ENCODE assay signal across 10 cellular contexts in genomic region chr15:57551717-57552677, GRCh38. TPM values are rescaled to one million over a fixed set of nuclear protein-coding genes. Genes with fewer than 3 reads are reported as not detected.
A peak's percentile ranks its signal among the peaks of the same experiment; 100 is the strongest.
DNase-seq lines count a peak whose midpoint lies in the region; ATAC-seq and TF ChIP-seq lines count a peak whose summit lies in the region.
"Had no signal": no experiment of that assay in that cellular context is flagged by ENCODE, and none has a peak within 500 bp of the region (broad histone marks: within the 10 kb centered on the region; RNA-seq: fewer than 3 reads in every experiment).

No MANE protein-coding gene starts in this region.

- H3K36me3 Mint-ChIP-seq in WTC11 = peaks cover 44% of the 10 kb centered on the region
- no peaks in the 10 kb centered on the region for H3K36me3 Mint-ChIP-seq in CD8-positive, alpha-beta memory T cell

- H3K4me1 Mint-ChIP-seq in WTC11 = peaks cover 33% of the 10 kb centered on the region
- H3K4me1 Mint-ChIP-seq in CD8-positive, alpha-beta memory T cell = no peaks in the 10 kb centered on the region

- H3K4me1 ChIP-seq in HAP-1 (peaks cover 14% of the 10 kb centered on the region), right atrium auricular region (peaks cover 0 to 63% of the 10 kb centered on the region in 2 donors), sigmoid colon (peaks cover 0 to 18% (median 13%) of the 10 kb centered on the region in 4 donors)
- no peaks in the 10 kb centered on the region for H3K4me1 ChIP-seq in CD8-positive, alpha-beta memory T cell (ENCODE audit: insufficient read depth, low read length)

- in situ Hi-C loops in HAP-1 (cut with MboI; ENCODE audit: low sequenced_read_pairs) = loop anchor here (10.0 kb wide), 2 partner anchors 523 to 633 kb away; no protein-coding TSS in a partner anchor

- peak; percentile 84 for ATAC-seq in WTC11
- no peak for ATAC-seq in GM21723 (IDR thresholded peaks at IDR 0.05; ENCODE audit: unreplicated experiment)
- no peak for ATAC-seq in GM18861 (IDR thresholded peaks at IDR 0.05; ENCODE audit: unreplicated experiment)
- no peak for ATAC-seq in GM18870 (IDR thresholded peaks at IDR 0.05; ENCODE audit: unreplicated experiment)
- ATAC-seq: K562 had no signal

- POLR2A ChIA-PET in WTC11 (lab: Charles Lee) = no interaction called here
- POLR2A ChIA-PET in CD8-positive, alpha-beta memory T cell (lab: Charles Lee) = no interaction called here

- no peaks in the 10 kb centered on the region for H3K27me3 Mint-ChIP-seq in WTC11 (ENCODE audit: low read depth)
- H3K27me3 Mint-ChIP-seq in CD8-positive, alpha-beta memory T cell = peaks cover 6 to 24% of the 10 kb centered on the region in 2 donors

- peak overlapping the region; percentile 69 for H3K27ac ChIP-seq in right atrium auricular region
- H3K27ac ChIP-seq in sigmoid colon = peak overlapping the region in 3 of 4 donors; percentile 11 to 53 (median 20)
- H3K27ac ChIP-seq in CD8-positive, alpha-beta memory T cell (ENCODE audit: low read depth, low read length) = no peak overlapping the region

- no peak for TF ChIP-seq POLR2A in sigmoid colon (IDR thresholded peaks at IDR 0.05)

- WGBS in sigmoid colon, 2 donors = 74 to 78% methylated on average over 16 of the region's 16 CpGs

- H3K9me3 ChIP-seq in HAP-1 (no peaks in the 10 kb centered on the region), right atrium auricular region (no peaks in the 10 kb centered on the region), sigmoid colon (no peaks in the 10 kb centered on the region)
- H3K9me3 ChIP-seq in CD8-positive, alpha-beta memory T cell (ENCODE audit: low read length) = no peaks in the 10 kb centered on the region

- no peak for TF ChIP-seq EP300 in sigmoid colon (IDR thresholded peaks at IDR 0.05)

- H3K4me3 ChIP-seq in HAP-1 = no peak overlapping the region
- H3K4me3 ChIP-seq in right atrium auricular region = no peak overlapping the region
- no peak overlapping the region for H3K4me3 ChIP-seq in sigmoid colon
- no peak overlapping the region for H3K4me3 ChIP-seq in CD8-positive, alpha-beta memory T cell (ENCODE audit: low read length)
- H3K4me3 ChIP-seq: K562 had no signal

- no peaks in the 10 kb centered on the region for H3K9me3 Mint-ChIP-seq in WTC11
- no peaks in the 10 kb centered on the region for H3K9me3 Mint-ChIP-seq in CD8-positive, alpha-beta memory T cell

- DNase-seq in HAP-1 (ENCODE audit: low spot score in 2 of 2) (peak; percentile 67 to 70), WTC11 (ENCODE audit: low spot score) (peak; percentile 56), right atrium auricular region (ENCODE audit: low spot score) (no peak), sigmoid colon (no peak)
- no peak for DNase-seq in CD8-positive, alpha-beta memory T cell
- DNase-seq: stimulated activated CD4-positive, alpha-beta T cell treated with anti-CD3 and anti-CD28 coated beads, Interleukin-2, amount 100 ng/mL, for 24 hours had no signal

- H3K27me3 ChIP-seq in HAP-1 (ENCODE audit: low read depth) (no peaks in the 10 kb centered on the region), right atrium auricular region (no peaks in the 10 kb centered on the region), sigmoid colon (no peaks in the 10 kb centered on the region)
- H3K27me3 ChIP-seq in CD8-positive, alpha-beta memory T cell (ENCODE audit: insufficient read depth, low read length, poor library complexity, severe bottlenecking) = no peaks in the 10 kb centered on the region

- H3K36me3 ChIP-seq in HAP-1 (replicated peaks) (no peaks in the 10 kb centered on the region), right atrium auricular region (no peaks in the 10 kb centered on the region), sigmoid colon (no peaks in the 10 kb centered on the region)
- no peaks in the 10 kb centered on the region for H3K36me3 ChIP-seq in CD8-positive, alpha-beta memory T cell (ENCODE audit: insufficient read depth, low read length)

- TF ChIP-seq CTCF in WTC11 (IDR thresholded peaks at IDR 0.05) (no peak), right atrium auricular region (IDR thresholded peaks at IDR 0.05) (no peak), sigmoid colon (IDR thresholded peaks at IDR 0.05) (no peak)

- intact Hi-C loops in sigmoid colon (cut with DNase I) = loop anchor here (10.0 kb wide), 1 partner anchor 513 kb away; the partner anchor contains the start of gene ALDH1A2

- CTCF ChIA-PET in WTC11 (lab: Charles Lee) = interaction anchor here (0.5 to 3.8 kb wide), 12 partner anchors 8 to 688 kb away, joined by 3 to 43 read pairs (median 4); no protein-coding TSS in a partner anchor
- CTCF ChIA-PET in CD8-positive, alpha-beta memory T cell (lab: Charles Lee) = interaction anchor here (1.2 kb wide), 1 partner anchor 8 kb away, joined by 4 read pairs; no protein-coding TSS in a partner anchor

- no peak overlapping the region for H3K4me3 Mint-ChIP-seq in WTC11
- H3K4me3 Mint-ChIP-seq in CD8-positive, alpha-beta memory T cell = no peak overlapping the region

- H3K27ac Mint-ChIP-seq in WTC11 = peak overlapping the region; percentile 96
- H3K27ac Mint-ChIP-seq in CD8-positive, alpha-beta memory T cell = no peak overlapping the region

TF ChIP-seq in WTC11, 78 proteins besides CTCF, POLR2A, EP300 and RAD21:
- no peak for TF ChIP-seq E2F5 (CRISPR knock-in tag; IDR thresholded peaks at IDR 0.05)
- peak; percentile 32; the same call in 1 of the 2 replicates for TF ChIP-seq TEAD4 (CRISPR knock-in tag; IDR thresholded peaks at IDR 0.05)
TF ChIP-seq in WTC11: peak in this region for 1.

RNA-seq across cellular contexts. Expression of gene MYZAP, which starts 39.7 kb away (rescaled TPM):
- total RNA-seq in WTC11 (2021) = 0.60 to 0.73 TPM (median 0.68 TPM) in 3 replicates
- 100 to 1,000 TPM; 305 to 491 TPM for total RNA-seq in right atrium auricular region
- total RNA-seq in sigmoid colon = 10 to 100 TPM; 31.4 to 55.6 (median 47.1) TPM
- 10 to 100 TPM in 2 of 3 donors, 1 to 10 TPM in 1; 7.2 to 48.3 (median 31.8) TPM for polyA plus RNA-seq in sigmoid colon
- not detected for total RNA-seq in CD8-positive, alpha-beta memory T cell
- polyA plus RNA-seq in CD8-positive, alpha-beta memory T cell = not detected
- total RNA-seq: K562 had no signal

Comparison
In these comparisons a context has a peak if more than half of its experiments do, and no peak if none do; other contexts are left out.
1. DNase-seq: peak in HAP-1 (2 of 2) and WTC11 (single experiment); none in right atrium auricular region (single experiment), sigmoid colon (single experiment) and CD8-positive, alpha-beta memory T cell (0 of 5).
2. RNA of gene MYZAP, which starts 39.7 kb away (total RNA-seq): 305 to 491 TPM in right atrium auricular region and 31.4 to 55.6 TPM in sigmoid colon; 0.60 to 0.73 TPM in WTC11 and not detected in CD8-positive, alpha-beta memory T cell; every median in the first group is over 10 times any median in the second.